Comparison of ENCODE assay signal across 9 cellular contexts in the genomic region with DNA sequence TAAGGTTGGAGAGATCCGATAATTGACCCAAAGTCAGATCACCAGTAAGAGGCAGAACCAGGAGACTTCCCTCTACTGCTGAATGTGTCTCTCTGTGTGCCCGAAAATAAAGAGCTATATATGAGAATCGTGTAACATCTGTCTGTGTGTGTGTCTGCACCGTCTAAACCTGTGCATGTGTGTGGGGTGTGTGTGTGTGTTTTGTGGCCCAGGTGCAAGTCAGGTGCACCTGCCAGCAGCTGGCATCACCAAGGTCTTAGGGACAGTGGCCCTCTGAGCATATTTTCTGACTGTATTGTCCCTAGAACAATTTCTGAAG. TPM values are rescaled to one million over a fixed set of nuclear protein-coding genes. Genes with fewer than 3 reads are reported as not detected.
A peak's percentile ranks its signal among the peaks of the same experiment; 100 is the strongest.
DNase-seq lines count a peak whose midpoint lies in the region; ATAC-seq, FAIRE-seq and TF ChIP-seq lines count a peak whose summit lies in the region.
"Had no signal": no experiment of that assay in that cellular context is flagged by ENCODE, and none has a peak within 500 bp of the region (broad histone marks: within the 10 kb centered on the region; RNA-seq: fewer than 3 reads in every experiment).

No MANE protein-coding gene starts in this region.

- H3K9me3 ChIP-seq in pancreas, result no peaks in the 10 kb centered on the region

- TF ChIP-seq CTCF in Calu3 (IDR thresholded peaks at IDR 0.05; ENCODE audit: unreplicated experiment), result no peak
- TF ChIP-seq CTCF in pancreas (IDR thresholded peaks at IDR 0.05), result no peak

- H3K4me3 ChIP-seq in pancreas, result peak overlapping the region in 2 of 4 donors; percentile 58 to 61

- no peaks in the 10 kb centered on the region for H3K27me3 Mint-ChIP-seq in Calu3 (ENCODE audit: unreplicated experiment)
- H3K27me3 Mint-ChIP-seq in dendritic cell treated with granulocyte-macrophage colony-stimulating factor and Interleukin-4, amounts not matched to agents 40 ng/mL and 50 ng/mL, for 4 days, result peaks cover 2% of the 10 kb centered on the region

- peaks cover 77% of the 10 kb centered on the region for H3K4me1 Mint-ChIP-seq in Calu3 (ENCODE audit: low read depth, unreplicated experiment)
- H3K4me1 Mint-ChIP-seq in dendritic cell treated with granulocyte-macrophage colony-stimulating factor and Interleukin-4, amounts not matched to agents 40 ng/mL and 50 ng/mL, for 4 days (ENCODE audit: low read depth), result peaks cover 66% of the 10 kb centered on the region

- DNase-seq in Calu3 (no peak), NCI-H748 treated with DMSO at 0.1 percent for 48 hours (lab: John Stamatoyannopoulos, UW) (peak; percentile 73), pancreas (no peak), NCI-H2196 (lab: John Stamatoyannopoulos, UW; ENCODE audit: unreplicated experiment) (no peak), HEK293T (ENCODE audit: extremely low spot score) (no peak), anterior cingulate cortex (lab: John Stamatoyannopoulos, UW) (no peak), inferior parietal cortex (ENCODE audit: extremely low spot score) (no peak)

- WGBS in pancreas, 2 donors, result 43 to 47% methylated on average over 4 of the region's 4 CpGs

- ATAC-seq in pancreas, result peak in 3 of 4 donors; percentile 21 to 30 (median 26)

- no TSS peak for BruUV-seq in Calu3 (replicated peaks; lab: Mats Ljungman, UMichigan)

- peak overlapping the region; percentile 84 to 91 (median 90) for H3K27ac ChIP-seq in pancreas

- H3K4me1 ChIP-seq in pancreas, result peaks cover 0 to 9% (median 0%) of the 10 kb centered on the region in 3 donors

- POLR2A ChIA-PET in HEK293T (lab: Yijun Ruan, JAX), result interaction anchor here (1.0 kb wide), 1 partner anchor 133 kb away, joined by 5 read pairs; a partner anchor contains a TSS

- H3K9me3 Mint-ChIP-seq in Calu3 (ENCODE audit: low read depth, unreplicated experiment), result no peaks in the 10 kb centered on the region
- no peaks in the 10 kb centered on the region for H3K9me3 Mint-ChIP-seq in dendritic cell treated with granulocyte-macrophage colony-stimulating factor and Interleukin-4, amounts not matched to agents 40 ng/mL and 50 ng/mL, for 4 days

- CTCF ChIA-PET in Calu3 (lab: Charles Lee) (interaction anchor here (0.5 to 2.2 kb wide), 6 partner anchors 8 to 493 kb away, joined by 3 to 6 read pairs (median 3); no protein-coding TSS in a partner anchor), HEK293T (lab: Yijun Ruan, JAX) (interaction anchor here (1.0 to 1.6 kb wide), 3 partner anchors 8 to 108 kb away, joined by 4 to 7 read pairs (median 4); no protein-coding TSS in a partner anchor)

- H3K36me3 ChIP-seq in pancreas, result no peaks in the 10 kb centered on the region

- H3K27ac Mint-ChIP-seq in Calu3 (ENCODE audit: unreplicated experiment), result peak overlapping the region; percentile 99
- peak overlapping the region; percentile 90 for H3K27ac Mint-ChIP-seq in dendritic cell treated with granulocyte-macrophage colony-stimulating factor and Interleukin-4, amounts not matched to agents 40 ng/mL and 50 ng/mL, for 4 days

- FAIRE-seq in pancreas (lab: Jason Lieb, UNC), result no peak

- H3K36me3 Mint-ChIP-seq in Calu3 (ENCODE audit: insufficient read depth, unreplicated experiment), result peaks cover 17% of the 10 kb centered on the region
- H3K36me3 Mint-ChIP-seq in dendritic cell treated with granulocyte-macrophage colony-stimulating factor and Interleukin-4, amounts not matched to agents 40 ng/mL and 50 ng/mL, for 4 days (ENCODE audit: low read depth), result no peaks in the 10 kb centered on the region

- H3K4me3 Mint-ChIP-seq in Calu3 (ENCODE audit: low read depth, unreplicated experiment), result peak overlapping the region; percentile 64
- peak overlapping the region; percentile 78 for H3K4me3 Mint-ChIP-seq in dendritic cell treated with granulocyte-macrophage colony-stimulating factor and Interleukin-4, amounts not matched to agents 40 ng/mL and 50 ng/mL, for 4 days

- intact Hi-C loops in Calu3 (cut with micrococcal nuclease; ENCODE audit: unreplicated experiment), result loop anchor here (5.0 kb wide), 1 partner anchor 206 kb away; no protein-coding TSS in a partner anchor
- intact Hi-C loops in dendritic cell treated with granulocyte-macrophage colony-stimulating factor and Interleukin-4, amounts not matched to agents 40 ng/mL and 50 ng/mL, for 4 days (cut with micrococcal nuclease), result no loop called here
- intact Hi-C loops in pancreas (cut with DNase I), result loop anchor here in 1 of 3 donors (10.0 kb wide), 1 partner anchor 289 kb away; no protein-coding TSS in a partner anchor

- no peaks in the 10 kb centered on the region for H3K27me3 ChIP-seq in pancreas

TF ChIP-seq in HEK293T, 16 proteins besides CTCF, POLR2A, EP300 and RAD21:
- TF ChIP-seq BHLHE40 (IDR thresholded peaks at IDR 0.05; ENCODE audit: borderline replicate concordance) (no peak), SUZ12 (IDR thresholded peaks at IDR 0.05) (no peak), FOXA1 (IDR thresholded peaks at IDR 0.05) (no peak), TARDBP (IDR thresholded peaks at IDR 0.05) (no peak), NFRKB (IDR thresholded peaks at IDR 0.05) (no peak), SP1 (IDR thresholded peaks at IDR 0.05) (no peak), LEF1 (IDR thresholded peaks at IDR 0.05; ENCODE audit: borderline replicate concordance) (no peak)
- TF ChIP-seq, protein P1, sequence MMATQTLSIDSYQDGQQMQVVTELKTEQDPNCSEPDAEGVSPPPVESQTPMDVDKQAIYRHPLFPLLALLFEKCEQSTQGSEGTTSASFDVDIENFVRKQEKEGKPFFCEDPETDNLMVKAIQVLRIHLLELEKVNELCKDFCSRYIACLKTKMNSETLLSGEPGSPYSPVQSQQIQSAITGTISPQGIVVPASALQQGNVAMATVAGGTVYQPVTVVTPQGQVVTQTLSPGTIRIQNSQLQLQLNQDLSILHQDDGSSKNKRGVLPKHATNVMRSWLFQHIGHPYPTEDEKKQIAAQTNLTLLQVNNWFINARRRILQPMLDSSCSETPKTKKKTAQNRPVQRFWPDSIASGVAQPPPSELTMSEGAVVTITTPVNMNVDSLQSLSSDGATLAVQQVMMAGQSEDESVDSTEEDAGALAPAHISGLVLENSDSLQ (IDR thresholded peaks at IDR 0.05), result no peak

RNA-seq across cellular contexts. Expression of a gene that starts 24.7 kb away (rescaled TPM):
- total RNA-seq in Calu3 (2022) (0.59 and 0.69 TPM in 2 replicates), pancreas (under 1 TPM in 2 of 6 donors, not detected in 4; 0.35 to 0.56 TPM)
- polyA plus RNA-seq in pancreas, result 1 to 10 TPM in 1 of 2 donors, under 1 TPM in 1; 0.27 to 1.1 TPM
- total RNA-seq: lung microvascular endothelial cell had no signal

RNA-seq across cellular contexts. Expression of a gene that starts 31.4 kb away (rescaled TPM):
- total RNA-seq in Calu3 (2022), result 2,474 and 2,821 TPM in 2 replicates
- total RNA-seq in pancreas, result 100 to 1,000 TPM; 317 to 789 (median 496) TPM
- polyA plus RNA-seq in pancreas, result 100 to 1,000 TPM; 698 to 759 TPM

RNA-seq across cellular contexts. Expression of a gene that starts 39.4 kb away (rescaled TPM):
- total RNA-seq in Calu3 (2022) (0.24 TPM in 1 of 2 replicates, not detected in the other), pancreas (under 1 TPM in 1 of 6 donors, not detected in 5; 0.09 TPM)
- polyA plus RNA-seq in pancreas, result not detected
- total RNA-seq: lung microvascular endothelial cell had no signal

RNA-seq across cellular contexts. Expression of a gene that starts 59.6 kb away (rescaled TPM):
- total RNA-seq in Calu3 (2022), result not detected in 2 replicates
- under 1 TPM in 5 of 6 donors, not detected in 1; 0.09 to 0.28 (median 0.20) TPM for total RNA-seq in pancreas
- 1 to 10 TPM; 1.3 to 1.9 TPM for polyA plus RNA-seq in pancreas
- total RNA-seq: lung microvascular endothelial cell had no signal
